In genomic region chr22:39238966-39239510, GRCh38 we compare ENCODE assay signal across 14 cellular contexts. TPM values are rescaled to one million over a fixed set of nuclear protein-coding genes. Genes with fewer than 3 reads are reported as not detected.
A peak's percentile ranks its signal among the peaks of the same experiment; 100 is the strongest.
DNase-seq lines count a peak whose midpoint lies in the region; ATAC-seq lines count a peak whose summit lies in the region.
"Had no signal": no experiment of that assay in that cellular context is flagged by ENCODE, and none has a peak within 500 bp of the region (broad histone marks: within the 10 kb centered on the region; RNA-seq: fewer than 3 reads in every experiment).

No MANE protein-coding gene starts in this region.

- peak overlapping the region in 1 of 2 donors; percentile 91 for H3K27ac Mint-ChIP-seq in effector memory CD8-positive, alpha-beta T cell
- no peak overlapping the region for H3K27ac Mint-ChIP-seq in activated naive CD4-positive, alpha-beta T cell treated with anti-CD3 and anti-CD28 coated beads, Interleukin-2, amount 50 U/mL, for 72 hours
- H3K27ac Mint-ChIP-seq: activated T-helper 1 cell treated with anti-CD3 and anti-CD28 coated beads, Interleukin-12 subunit alpha, Interleukin-12 subunit beta, Interleukin-2, Interleukin-4 antibody, amounts not matched to agents 30 ng/mL and 10 ng/mL and 1 ng/mL, durations not matched to agents 14 hours and 24 hours and 36 hours had no signal

- H3K9me3 Mint-ChIP-seq in effector memory CD8-positive, alpha-beta T cell, result no peaks in the 10 kb centered on the region
- no peaks in the 10 kb centered on the region for H3K9me3 Mint-ChIP-seq in activated naive CD4-positive, alpha-beta T cell treated with anti-CD3 and anti-CD28 coated beads, Interleukin-2, amount 50 U/mL, for 72 hours
- H3K9me3 Mint-ChIP-seq: activated T-helper 1 cell treated with anti-CD3 and anti-CD28 coated beads, Interleukin-12 subunit alpha, Interleukin-12 subunit beta, Interleukin-2, Interleukin-4 antibody, amounts not matched to agents 30 ng/mL and 10 ng/mL and 1 ng/mL, durations not matched to agents 14 hours and 24 hours and 36 hours had no signal

- no peaks in the 10 kb centered on the region for H3K27me3 ChIP-seq in skeletal muscle tissue (ENCODE audit: control insufficient read depth in 3 of 3, insufficient read depth in 3 of 3, low read length in 3 of 3)

- H3K4me1 ChIP-seq in skeletal muscle tissue (ENCODE audit: control insufficient read depth in 3 of 3, insufficient read depth in 3 of 3, low read length in 3 of 3), result peaks cover 72 to 90% (median 85%) of the 10 kb centered on the region in 3 donors

- H3K36me3 ChIP-seq in skeletal muscle tissue (ENCODE audit: control insufficient read depth in 3 of 3, insufficient read depth in 3 of 3, low read length in 3 of 3), result peaks cover 0 to 2% (median 0%) of the 10 kb centered on the region in 3 donors

- no peaks in the 10 kb centered on the region for H3K27me3 Mint-ChIP-seq in effector memory CD8-positive, alpha-beta T cell

- H3K9ac ChIP-seq in skeletal muscle tissue (ENCODE audit: low read depth in 1 of 3, low read length in 3 of 3), result peak overlapping the region in 2 of 3 donors; percentile 70 to 93

- peak overlapping the region; percentile 47 to 90 for H3K4me3 Mint-ChIP-seq in effector memory CD8-positive, alpha-beta T cell
- H3K4me3 Mint-ChIP-seq: activated T-helper 1 cell treated with anti-CD3 and anti-CD28 coated beads, Interleukin-12 subunit alpha, Interleukin-12 subunit beta, Interleukin-2, Interleukin-4 antibody, amounts not matched to agents 30 ng/mL and 10 ng/mL and 1 ng/mL, durations not matched to agents 14 hours and 24 hours and 36 hours had no signal

- H3K27ac ChIP-seq in skeletal muscle tissue (ENCODE audit: low read depth, low read length), result peak overlapping the region; percentile 97

- DNase-seq in COR-L47 (lab: John Stamatoyannopoulos, UW) (peak; percentile 87), NCI-H146 treated with DMSO at 0.1 percent for 48 hours (lab: John Stamatoyannopoulos, UW; ENCODE audit: unreplicated experiment) (peak; percentile 44), cortex of kidney (lab: John Stamatoyannopoulos, UW) (no peak)
- no peak for DNase-seq in effector memory CD8-positive, alpha-beta T cell
- no peak for DNase-seq in activated naive CD4-positive, alpha-beta T cell treated with anti-CD3 and anti-CD28 coated beads, Interleukin-2, amount 50 U/mL, for 72 hours (ENCODE audit: low spot score in 2 of 2)
- DNase-seq in stimulated activated CD4-positive, alpha-beta T cell treated with anti-CD3 and anti-CD28 coated beads, Interleukin-12 subunit alpha, Interleukin-12 subunit beta, amount 100 ng/mL, for 4 hours, result no peak
- DNase-seq: aorta, MV-4-11, NCI-H446, T1000 had no signal

- H3K36me3 Mint-ChIP-seq in effector memory CD8-positive, alpha-beta T cell (ENCODE audit: insufficient read depth), result peaks cover 46% of the 10 kb centered on the region
- H3K36me3 Mint-ChIP-seq in activated naive CD4-positive, alpha-beta T cell treated with anti-CD3 and anti-CD28 coated beads, Interleukin-2, amount 50 U/mL, for 72 hours, result peaks cover 7 to 12% of the 10 kb centered on the region in 2 donors

- no peak for ATAC-seq in effector memory CD8-positive, alpha-beta T cell (replicated peaks)
- no peak for ATAC-seq in HG03521 (IDR thresholded peaks at IDR 0.05; ENCODE audit: unreplicated experiment)
- ATAC-seq in activated naive CD4-positive, alpha-beta T cell treated with anti-CD3 and anti-CD28 coated beads, Interleukin-2, amount 50 U/mL, for 72 hours, result no peak

- no peaks in the 10 kb centered on the region for H3K9me3 ChIP-seq in skeletal muscle tissue (ENCODE audit: control insufficient read depth in 3 of 3, low read length in 3 of 3)
- H3K9me3 ChIP-seq: mucosa of descending colon had no signal

- peaks cover 62 to 65% of the 10 kb centered on the region in 2 donors for H3K4me1 Mint-ChIP-seq in effector memory CD8-positive, alpha-beta T cell (ENCODE audit: low read depth in 2 of 2)

- H3K4me3 ChIP-seq in skeletal muscle tissue (ENCODE audit: low read length in 3 of 3), result peak overlapping the region in 1 of 3 donors; percentile 14
- H3K4me3 ChIP-seq: mucosa of descending colon had no signal

RNA-seq across cellular contexts. Expression of gene PDGFB, which starts 5.7 kb away (rescaled TPM):
- total RNA-seq in skeletal muscle tissue, result 8.9 TPM
- total RNA-seq in activated naive CD4-positive, alpha-beta T cell treated with anti-CD3 and anti-CD28 coated beads, Interleukin-2, amount 50 U/mL, for 72 hours, result 1 to 10 TPM in 1 of 2 donors, under 1 TPM in 1; 0.46 to 2.9 TPM

Comparison
In these comparisons a context has a peak if more than half of its experiments do, and no peak if none do; other contexts are left out.
1. DNase-seq: peak in COR-L47 (single experiment) and NCI-H146 treated with DMSO at 0.1 percent for 48 hours (single experiment); none in effector memory CD8-positive, alpha-beta T cell (0 of 3), activated naive CD4-positive, alpha-beta T cell treated with anti-CD3 and anti-CD28 coated beads, Interleukin-2, amount 50 U/mL, for 72 hours (0 of 2), cortex of kidney (single experiment) and stimulated activated CD4-positive, alpha-beta T cell treated with anti-CD3 and anti-CD28 coated beads, Interleukin-12 subunit alpha, Interleukin-12 subunit beta, amount 100 ng/mL, for 4 hours (single experiment).